32 cellular contexts compared by ENCODE assay signal in genomic region chr2:177767768-177768167, GRCh38.
A peak's percentile ranks its signal among the peaks of the same experiment; 100 is the strongest.
DNase-seq lines count a peak whose midpoint lies in the region; ATAC-seq, FAIRE-seq and TF ChIP-seq lines count a peak whose summit lies in the region.
"Had no signal": no experiment of that assay in that cellular context is flagged by ENCODE, and none has a peak within 500 bp of the region (broad histone marks: within the 10 kb centered on the region; RNA-seq: fewer than 3 reads in every experiment).

No MANE protein-coding gene starts in this region.

- H3K27me3 ChIP-seq in K562 (ENCODE audit: control insufficient read depth in 2 of 2, insufficient read depth in 2 of 2, low read length in 2 of 2): peaks cover 0 to 4% of the 10 kb centered on the region in 2 experiments; a peak in 3 of 5 replicates
- H3K27me3 ChIP-seq: neutrophil had no signal

- TF ChIP-seq POLR2A in NB4 (IDR thresholded peaks at IDR 0.05; ENCODE audit: extremely low read depth, insufficient read length) (no peak), K562 (conservative IDR thresholded peaks at IDR 0.05) (no peak)

- CTCF ChIA-PET in activated CD8-positive, alpha-beta T cell treated with anti-CD3 and anti-CD28 coated beads for 36 hours (lab: Charles Lee): interaction anchor here (1.0 to 1.5 kb wide), 4 partner anchors 13 to 434 kb away, joined by 3 to 4 read pairs (median 3); partner anchors contain the start of gene RBM45
- CTCF ChIA-PET in activated CD8-positive, alpha-beta T cell treated with anti-CD3 and anti-CD28 coated beads, Interleukin-2, amount 10 ng/mL, durations not matched to agents 7 days and 5 days (lab: Charles Lee): interaction anchor here (0.6 to 1.5 kb wide), 3 partner anchors 8 to 432 kb away, joined by 3 to 6 read pairs (median 4); no protein-coding TSS in a partner anchor
- CTCF ChIA-PET in K562 (lab: Yijun Ruan, JAX; ENCODE audit: low intra/inter-chr PET ratio): no interaction called here
- CTCF ChIA-PET in activated naive CD4-positive, alpha-beta T cell treated with anti-CD3 and anti-CD28 coated beads for 36 hours (lab: Charles Lee): interaction anchor here (0.6 to 1.6 kb wide), 6 partner anchors 12 to 434 kb away, joined by 3 to 5 read pairs (median 3); no protein-coding TSS in a partner anchor

- no peaks in the 10 kb centered on the region for H3K27me3 Mint-ChIP-seq in activated CD8-positive, alpha-beta T cell treated with anti-CD3 and anti-CD28 coated beads for 36 hours
- no peaks in the 10 kb centered on the region for H3K27me3 Mint-ChIP-seq in activated CD8-positive, alpha-beta T cell treated with anti-CD3 and anti-CD28 coated beads, Interleukin-2, amount 10 ng/mL, durations not matched to agents 7 days and 5 days (ENCODE audit: low read depth)
- peaks cover 3% of the 10 kb centered on the region for H3K27me3 Mint-ChIP-seq in activated naive CD4-positive, alpha-beta T cell treated with anti-CD3 and anti-CD28 coated beads for 36 hours (ENCODE audit: low read depth)
- H3K27me3 Mint-ChIP-seq: activated naive CD8-positive, alpha-beta T cell treated with anti-CD3 and anti-CD28 coated beads, Interleukin-2, amount 50 U/mL, for 24 hours had no signal

- no peaks in the 10 kb centered on the region for H3K9me3 ChIP-seq in K562 (replicated peaks; ENCODE audit: control insufficient read depth, insufficient read depth, low read depth, low read length)
- H3K9me3 ChIP-seq: Caco-2, neutrophil, psoas muscle, thoracic aorta had no signal

- no peak for TF ChIP-seq CTCF in activated CD8-positive, alpha-beta T cell treated with anti-CD3 and anti-CD28 coated beads for 36 hours (IDR thresholded peaks at IDR 0.05)
- TF ChIP-seq CTCF in NB4 (IDR thresholded peaks at IDR 0.05; ENCODE audit: low read depth, low read length) (peak; percentile 17), K562 (IDR thresholded peaks at IDR 0.05 in 2 of 3, conservative IDR thresholded peaks at IDR 0.05 in 1 of 3; ENCODE audit: insufficient read depth in 2 of 3, low read depth in 1 of 3, low read length in 3 of 3) (peak; percentile 22 to 47 (median 26); a peak in 3 of 6 replicates)

- H3K9me3 Mint-ChIP-seq in activated CD8-positive, alpha-beta T cell treated with anti-CD3 and anti-CD28 coated beads for 36 hours: no peaks in the 10 kb centered on the region
- no peaks in the 10 kb centered on the region for H3K9me3 Mint-ChIP-seq in activated CD8-positive, alpha-beta T cell treated with anti-CD3 and anti-CD28 coated beads, Interleukin-2, amount 10 ng/mL, durations not matched to agents 7 days and 5 days (ENCODE audit: insufficient read depth)
- no peaks in the 10 kb centered on the region for H3K9me3 Mint-ChIP-seq in activated naive CD4-positive, alpha-beta T cell treated with anti-CD3 and anti-CD28 coated beads for 36 hours
- H3K9me3 Mint-ChIP-seq: activated naive CD8-positive, alpha-beta T cell treated with anti-CD3 and anti-CD28 coated beads, Interleukin-2, amount 50 U/mL, for 24 hours; memory B cell had no signal

- no peaks in the 10 kb centered on the region for H4K20me1 ChIP-seq in K562 (replicated peaks; ENCODE audit: control insufficient read depth, insufficient read depth, low read length)

- no TSS peak for BruUV-seq in K562 (replicated peaks; lab: Mats Ljungman, UMichigan)

- 54% methylated on average over 2 of the region's 2 CpGs for WGBS in K562 (ENCODE audit: insufficient coverage, low coverage, missing lambda C conversion rate)

- H3K9me1 ChIP-seq in K562 (ENCODE audit: control insufficient read depth, insufficient read depth, low read length): no peaks in the 10 kb centered on the region

- ATAC-seq in activated CD8-positive, alpha-beta T cell treated with anti-CD3 and anti-CD28 coated beads for 36 hours: no peak
- ATAC-seq in activated CD8-positive, alpha-beta T cell treated with anti-CD3 and anti-CD28 coated beads, Interleukin-2, amount 10 ng/mL, durations not matched to agents 7 days and 5 days: no peak
- ATAC-seq in K562 (no peak), HG02884 (IDR thresholded peaks at IDR 0.05; ENCODE audit: unreplicated experiment) (no peak)
- ATAC-seq: activated naive CD8-positive, alpha-beta T cell treated with anti-CD3 and anti-CD28 coated beads, Interleukin-2, amount 50 U/mL, for 24 hours; left cardiac atrium; PC-3; psoas muscle had no signal

- intact Hi-C loops in activated CD8-positive, alpha-beta T cell treated with anti-CD3 and anti-CD28 coated beads for 36 hours (cut with micrococcal nuclease): loop anchor here (10.0 kb wide), 1 partner anchor 433 kb away; no protein-coding TSS in a partner anchor
- intact Hi-C loops in K562 (cut with micrococcal nuclease): no loop called here
- intact Hi-C loops in activated naive CD4-positive, alpha-beta T cell treated with anti-CD3 and anti-CD28 coated beads for 36 hours (cut with micrococcal nuclease): no loop called here

- peak; percentile 12 for DNase-seq in activated CD8-positive, alpha-beta T cell treated with anti-CD3 and anti-CD28 coated beads for 36 hours
- no peak for DNase-seq in activated CD8-positive, alpha-beta T cell treated with anti-CD3 and anti-CD28 coated beads, Interleukin-2, amount 10 ng/mL, durations not matched to agents 7 days and 5 days
- DNase-seq in NB4 (ENCODE audit: low read depth) (peak; percentile 35), K562 (ENCODE audit: extremely low read depth in 1 of 4, low spot score in 3 of 4) (no peak), pons (ENCODE audit: low spot score) (peak; percentile 35), NOMO-1 treated with dmso at 0.1 percent for 144 hours (lab: John Stamatoyannopoulos, UW; ENCODE audit: unreplicated experiment) (no peak)
- no peak for DNase-seq in activated naive CD4-positive, alpha-beta T cell treated with anti-CD3 and anti-CD28 coated beads for 36 hours
- DNase-seq: activated CD4-positive, CD25-positive, alpha-beta regulatory T cell; activated CD8-positive, alpha-beta memory T cell treated with anti-CD3 and anti-CD28 coated beads for 24 hours; activated effector memory CD4-positive, alpha-beta T cell treated with anti-CD3 and anti-CD28 coated beads, Interleukin-2, amount 50 U/mL, for 16 hours; activated naive CD8-positive, alpha-beta T cell treated with anti-CD3 and anti-CD28 coated beads, Interleukin-2, amount 50 U/mL, for 24 hours; C1 segment of cervical spinal cord; Caco-2; central memory CD4-positive, alpha-beta T cell; dermis blood vessel endothelial cell; DMS79 treated with DMSO at 0.1 percent for 48 hours; left cardiac atrium; NCI-H1048; NCI-H1694; NCI-H226; NCI-H748 treated with DMSO at 0.1 percent for 48 hours; PC-3; psoas muscle; SHP77; stimulated activated naive CD4-positive, alpha-beta T cell treated with Interleukin-2 at 50 U/mL for 16 hours had no signal

- H3K27ac ChIP-seq in K562 (ENCODE audit: extremely low read depth, low read depth, low read length): no peak overlapping the region
- H3K27ac ChIP-seq: neutrophil, psoas muscle, thoracic aorta had no signal

- no peak overlapping the region for H3K4me3 ChIP-seq in NB4 (ENCODE audit: low read depth, low read length)
- H3K4me3 ChIP-seq in K562: no peak overlapping the region
- H3K4me3 ChIP-seq: psoas muscle, thoracic aorta had no signal

- no peak overlapping the region for H3K9ac ChIP-seq in K562 (ENCODE audit: insufficient read depth in 1 of 2, low read depth in 2 of 2, low read length in 2 of 2)

- H3K4me1 Mint-ChIP-seq in activated CD8-positive, alpha-beta T cell treated with anti-CD3 and anti-CD28 coated beads for 36 hours (ENCODE audit: low read depth): peaks cover 2% of the 10 kb centered on the region
- H3K4me1 Mint-ChIP-seq in activated CD8-positive, alpha-beta T cell treated with anti-CD3 and anti-CD28 coated beads, Interleukin-2, amount 10 ng/mL, durations not matched to agents 7 days and 5 days (ENCODE audit: low read depth): peaks cover 3% of the 10 kb centered on the region
- peaks cover 3% of the 10 kb centered on the region for H3K4me1 Mint-ChIP-seq in activated naive CD4-positive, alpha-beta T cell treated with anti-CD3 and anti-CD28 coated beads for 36 hours (ENCODE audit: low read depth)
- H3K4me1 Mint-ChIP-seq: activated naive CD8-positive, alpha-beta T cell treated with anti-CD3 and anti-CD28 coated beads, Interleukin-2, amount 50 U/mL, for 24 hours had no signal

- POLR2A ChIA-PET in activated CD8-positive, alpha-beta T cell treated with anti-CD3 and anti-CD28 coated beads for 36 hours (lab: Charles Lee): no interaction called here
- POLR2A ChIA-PET in activated CD8-positive, alpha-beta T cell treated with anti-CD3 and anti-CD28 coated beads, Interleukin-2, amount 10 ng/mL, durations not matched to agents 7 days and 5 days (lab: Charles Lee): no interaction called here
- POLR2A ChIA-PET in K562 (lab: Yijun Ruan, JAX): interaction anchor here (0.8 kb wide), 1 partner anchor 503 kb away, joined by 5 read pairs; the partner anchor contains the start of gene NFE2L2

- TF ChIP-seq RAD21 in K562 (CRISPR knock-in tag; conservative IDR thresholded peaks at IDR 0.05 in 1 of 2, IDR thresholded peaks at IDR 0.05 in 1 of 2): peak; percentile 43 to 44; a peak in 3 of 4 replicates

- TF ChIP-seq EP300 in K562 (IDR thresholded peaks at IDR 0.05; ENCODE audit: low read length): no peak

- no peak overlapping the region for H3K27ac Mint-ChIP-seq in activated CD8-positive, alpha-beta T cell treated with anti-CD3 and anti-CD28 coated beads for 36 hours
- H3K27ac Mint-ChIP-seq in activated CD8-positive, alpha-beta T cell treated with anti-CD3 and anti-CD28 coated beads, Interleukin-2, amount 10 ng/mL, durations not matched to agents 7 days and 5 days: no peak overlapping the region
- H3K27ac Mint-ChIP-seq in activated naive CD4-positive, alpha-beta T cell treated with anti-CD3 and anti-CD28 coated beads for 36 hours: no peak overlapping the region
- H3K27ac Mint-ChIP-seq: activated naive CD8-positive, alpha-beta T cell treated with anti-CD3 and anti-CD28 coated beads, Interleukin-2, amount 50 U/mL, for 24 hours; memory B cell had no signal

- no peaks in the 10 kb centered on the region for H3K79me2 ChIP-seq in K562 (ENCODE audit: control insufficient read depth, insufficient read depth, low read length)

- H3K4me3 Mint-ChIP-seq in activated CD8-positive, alpha-beta T cell treated with anti-CD3 and anti-CD28 coated beads for 36 hours: no peak overlapping the region
- no peak overlapping the region for H3K4me3 Mint-ChIP-seq in activated CD8-positive, alpha-beta T cell treated with anti-CD3 and anti-CD28 coated beads, Interleukin-2, amount 10 ng/mL, durations not matched to agents 7 days and 5 days
- H3K4me3 Mint-ChIP-seq in activated naive CD4-positive, alpha-beta T cell treated with anti-CD3 and anti-CD28 coated beads for 36 hours: no peak overlapping the region
- H3K4me3 Mint-ChIP-seq: activated naive CD8-positive, alpha-beta T cell treated with anti-CD3 and anti-CD28 coated beads, Interleukin-2, amount 50 U/mL, for 24 hours; memory B cell had no signal

- no peaks in the 10 kb centered on the region for H3K36me3 Mint-ChIP-seq in activated CD8-positive, alpha-beta T cell treated with anti-CD3 and anti-CD28 coated beads for 36 hours (ENCODE audit: low read depth)
- H3K36me3 Mint-ChIP-seq in activated CD8-positive, alpha-beta T cell treated with anti-CD3 and anti-CD28 coated beads, Interleukin-2, amount 10 ng/mL, durations not matched to agents 7 days and 5 days (ENCODE audit: low read depth): no peaks in the 10 kb centered on the region
- no peaks in the 10 kb centered on the region for H3K36me3 Mint-ChIP-seq in activated naive CD4-positive, alpha-beta T cell treated with anti-CD3 and anti-CD28 coated beads for 36 hours (ENCODE audit: low read depth)
- H3K36me3 Mint-ChIP-seq: memory B cell had no signal

- in situ Hi-C loops in K562 (cut with MboI): loop anchor here (25.0 kb wide), 1 partner anchor 1630 kb away; the partner anchor contains the start of gene HOXD8

- H3K4me2 ChIP-seq in K562 (ENCODE audit: insufficient read depth, low read length): no peak overlapping the region

- FAIRE-seq in K562 (lab: Jason Lieb, UNC): peak; percentile 19
- FAIRE-seq: endometrium, GM18507, urothelium cell line had no signal

- peaks cover 4% of the 10 kb centered on the region in 2 experiments; a peak in 3 of 5 replicates for H3K4me1 ChIP-seq in K562 (replicated peaks in 1 of 2; ENCODE audit: control insufficient read depth in 2 of 2, insufficient read depth in 2 of 2, low read length in 2 of 2)
- H3K4me1 ChIP-seq: Caco-2, psoas muscle had no signal

- H3K36me3 ChIP-seq in K562 (ENCODE audit: control insufficient read depth, insufficient read depth, low read length): no peaks in the 10 kb centered on the region
- H3K36me3 ChIP-seq: neutrophil, thoracic aorta had no signal

- H2AFZ ChIP-seq in K562 (ENCODE audit: low read depth, low read length): no peak overlapping the region

Comparison
In these comparisons a context has a peak if more than half of its experiments do, and no peak if none do; other contexts are left out.
1. DNase-seq: peak in activated CD8-positive, alpha-beta T cell treated with anti-CD3 and anti-CD28 coated beads for 36 hours (single experiment), NB4 (single experiment) and pons (single experiment); none in activated CD8-positive, alpha-beta T cell treated with anti-CD3 and anti-CD28 coated beads, Interleukin-2, amount 10 ng/mL, durations not matched to agents 7 days and 5 days (single experiment), K562 (0 of 4), NOMO-1 treated with dmso at 0.1 percent for 144 hours (single experiment) and activated naive CD4-positive, alpha-beta T cell treated with anti-CD3 and anti-CD28 coated beads for 36 hours (single experiment).